24 cellular contexts compared by ENCODE assay signal in the genomic region with DNA sequence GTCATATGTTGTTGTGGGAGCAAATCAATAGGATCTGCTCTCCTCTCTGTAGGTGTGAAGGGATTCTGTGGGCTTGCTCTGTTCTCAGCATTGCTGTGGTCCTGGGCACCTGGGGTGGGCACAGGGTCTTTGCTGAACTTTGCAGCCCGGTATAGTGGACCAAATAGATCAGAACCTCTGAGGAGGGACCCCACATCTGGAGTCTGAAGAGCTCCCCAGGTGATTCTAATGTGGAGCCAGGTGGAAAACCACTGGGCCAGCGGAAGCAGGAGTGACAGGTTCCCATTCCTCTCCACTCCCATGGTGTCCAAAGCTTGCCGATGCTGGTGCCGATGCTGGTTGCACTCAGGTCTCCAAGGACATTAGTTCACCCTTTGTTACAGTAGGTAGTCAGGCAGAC.
"Had no signal": no experiment of that assay in that cellular context is flagged by ENCODE, and none has a peak within 500 bp of the region (broad histone marks: within the 10 kb centered on the region; RNA-seq: fewer than 3 reads in every experiment).

No MANE protein-coding gene starts in this region.

- H3K27me3 ChIP-seq: brain microvascular endothelial cell had no signal

- H3K36me3 ChIP-seq: brain microvascular endothelial cell had no signal

- DNase-seq: activated CD4-positive, alpha-beta memory T cell treated with anti-CD3 and anti-CD28 coated beads for 36 hours; activated CD4-positive, alpha-beta T cell treated with anti-CD3 and anti-CD28 coated beads for 36 hours; activated CD4-positive, alpha-beta T cell treated with anti-CD3 and anti-CD28 coated beads, Interleukin-2, amount 10 ng/mL, durations not matched to agents 24 days and 14 days; activated CD4-positive, CD25-positive, alpha-beta regulatory T cell; activated CD4-positive, CD25-positive, alpha-beta regulatory T cell treated with anti-CD3 and anti-CD28 coated beads, Interleukin-2, amount 50 U/mL, for 72 hours; activated CD8-positive, alpha-beta T cell treated with anti-CD3 and anti-CD28 coated beads, Interleukin-2, amount 10 ng/mL, durations not matched to agents 7 days and 5 days; activated effector memory CD4-positive, alpha-beta T cell treated with Interleukin-2 at 50 U/mL for 16 hours; activated gamma-delta T cell treated with Interleukin-2 at 50 U/mL for 16 hours; activated naive CD4-positive, alpha-beta T cell treated with anti-CD3 and anti-CD28 coated beads, Interleukin-2, amount 50 U/mL, for 16 hours; activated naive CD4-positive, alpha-beta T cell treated with Interleukin-2 at 50 U/mL for 16 hours; activated T-cell treated with anti-CD3 and anti-CD28 coated beads, Interleukin-2, amount 50 U/mL, for 4 hours; amniotic stem cell; anterior cingulate cortex; brain microvascular endothelial cell; caudate nucleus; dorsolateral prefrontal cortex; effector CD4-positive, alpha-beta T cell; foreskin fibroblast; SW 1271; T-helper 1 cell; T-helper 17 cell; T1000 had no signal

- H3K4me3 ChIP-seq: dorsolateral prefrontal cortex had no signal

- H3K27ac ChIP-seq: brain microvascular endothelial cell, dorsolateral prefrontal cortex had no signal

- ATAC-seq: activated CD4-positive, alpha-beta T cell treated with anti-CD3 and anti-CD28 coated beads for 36 hours; activated CD8-positive, alpha-beta T cell treated with anti-CD3 and anti-CD28 coated beads, Interleukin-2, amount 10 ng/mL, durations not matched to agents 7 days and 5 days; activated T-cell treated with anti-CD3 and anti-CD28 coated beads, Interleukin-2, amount 50 U/mL, for 4 hours; activated T-helper 17 cell treated with anti-CD3 and anti-CD28 coated beads, Interleukin-2, amount 50 U/mL, for 72 hours; esophagus mucosa; T-helper 17 cell had no signal
